1 cellular context compared by ENCODE assay signal in the genomic region with DNA sequence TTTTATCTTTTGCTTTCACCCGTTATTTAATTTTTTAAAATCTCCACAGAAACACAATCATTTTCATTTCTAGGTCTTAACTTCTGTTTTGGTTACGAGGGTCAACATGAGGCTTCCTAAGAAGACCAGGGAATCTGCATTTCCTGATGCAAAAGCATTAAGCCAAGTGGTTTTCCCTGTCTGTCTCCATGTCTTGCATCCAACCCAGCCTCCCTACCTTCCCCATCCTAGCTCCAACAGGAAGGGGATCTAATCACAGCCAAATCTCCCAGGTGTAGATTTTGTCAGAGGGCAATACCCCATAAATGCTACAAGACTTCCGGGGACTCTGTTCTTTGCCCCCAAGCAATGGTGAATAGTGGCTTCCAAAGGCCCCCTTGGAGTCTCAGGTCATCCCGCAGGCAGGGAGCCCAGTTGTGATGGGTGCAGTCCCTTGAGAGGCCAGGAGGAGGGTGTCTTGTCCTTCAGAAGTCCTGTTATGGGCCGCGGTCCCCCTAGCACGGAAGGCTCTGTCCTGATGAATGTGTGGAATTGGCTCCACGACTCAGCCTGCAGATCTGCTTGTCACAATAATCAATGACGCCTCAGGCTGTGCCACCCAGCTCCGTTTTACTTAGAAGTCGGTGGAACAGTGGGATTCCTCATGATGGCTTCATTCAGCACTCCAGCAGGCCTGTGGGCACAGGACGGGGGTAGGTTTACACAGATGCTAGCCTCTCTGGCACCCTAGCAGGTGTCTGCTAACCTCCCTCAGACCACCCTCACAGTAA.
TF ChIP-seq lines count a peak whose summit lies in the region.

No MANE protein-coding gene starts in this region.

TF ChIP-seq in GM12878, 131 proteins besides CTCF, POLR2A, EP300 and RAD21 (continued from another document):
- TF ChIP-seq, protein P1, sequence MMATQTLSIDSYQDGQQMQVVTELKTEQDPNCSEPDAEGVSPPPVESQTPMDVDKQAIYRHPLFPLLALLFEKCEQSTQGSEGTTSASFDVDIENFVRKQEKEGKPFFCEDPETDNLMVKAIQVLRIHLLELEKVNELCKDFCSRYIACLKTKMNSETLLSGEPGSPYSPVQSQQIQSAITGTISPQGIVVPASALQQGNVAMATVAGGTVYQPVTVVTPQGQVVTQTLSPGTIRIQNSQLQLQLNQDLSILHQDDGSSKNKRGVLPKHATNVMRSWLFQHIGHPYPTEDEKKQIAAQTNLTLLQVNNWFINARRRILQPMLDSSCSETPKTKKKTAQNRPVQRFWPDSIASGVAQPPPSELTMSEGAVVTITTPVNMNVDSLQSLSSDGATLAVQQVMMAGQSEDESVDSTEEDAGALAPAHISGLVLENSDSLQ (IDR thresholded peaks at IDR 0.05): no peak
- TF ChIP-seq, protein P2, sequence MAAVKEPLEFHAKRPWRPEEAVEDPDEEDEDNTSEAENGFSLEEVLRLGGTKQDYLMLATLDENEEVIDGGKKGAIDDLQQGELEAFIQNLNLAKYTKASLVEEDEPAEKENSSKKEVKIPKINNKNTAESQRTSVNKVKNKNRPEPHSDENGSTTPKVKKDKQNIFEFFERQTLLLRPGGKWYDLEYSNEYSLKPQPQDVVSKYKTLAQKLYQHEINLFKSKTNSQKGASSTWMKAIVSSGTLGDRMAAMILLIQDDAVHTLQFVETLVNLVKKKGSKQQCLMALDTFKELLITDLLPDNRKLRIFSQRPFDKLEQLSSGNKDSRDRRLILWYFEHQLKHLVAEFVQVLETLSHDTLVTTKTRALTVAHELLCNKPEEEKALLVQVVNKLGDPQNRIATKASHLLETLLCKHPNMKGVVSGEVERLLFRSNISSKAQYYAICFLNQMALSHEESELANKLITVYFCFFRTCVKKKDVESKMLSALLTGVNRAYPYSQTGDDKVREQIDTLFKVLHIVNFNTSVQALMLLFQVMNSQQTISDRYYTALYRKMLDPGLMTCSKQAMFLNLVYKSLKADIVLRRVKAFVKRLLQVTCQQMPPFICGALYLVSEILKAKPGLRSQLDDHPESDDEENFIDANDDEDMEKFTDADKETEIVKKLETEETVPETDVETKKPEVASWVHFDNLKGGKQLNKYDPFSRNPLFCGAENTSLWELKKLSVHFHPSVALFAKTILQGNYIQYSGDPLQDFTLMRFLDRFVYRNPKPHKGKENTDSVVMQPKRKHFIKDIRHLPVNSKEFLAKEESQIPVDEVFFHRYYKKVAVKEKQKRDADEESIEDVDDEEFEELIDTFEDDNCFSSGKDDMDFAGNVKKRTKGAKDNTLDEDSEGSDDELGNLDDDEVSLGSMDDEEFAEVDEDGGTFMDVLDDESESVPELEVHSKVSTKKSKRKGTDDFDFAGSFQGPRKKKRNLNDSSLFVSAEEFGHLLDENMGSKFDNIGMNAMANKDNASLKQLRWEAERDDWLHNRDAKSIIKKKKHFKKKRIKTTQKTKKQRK (IDR thresholded peaks at IDR 0.05; ENCODE audit: low read depth, low read length): no peak
- TF ChIP-seq IKZF1 (conservative IDR thresholded peaks at IDR 0.05) (no peak), CBX5 (IDR thresholded peaks at IDR 0.05; ENCODE audit: low read depth) (no peak), IRF4 (IDR thresholded peaks at IDR 0.05; ENCODE audit: low read depth, low read length) (no peak), DPF2 (IDR thresholded peaks at IDR 0.05) (no peak), TCF12 (IDR thresholded peaks at IDR 0.05; ENCODE audit: low read depth, low read length) (no peak), WRNIP1 (IDR thresholded peaks at IDR 0.05; ENCODE audit: borderline replicate concordance, low read depth, low read length) (no peak), MTA2 (IDR thresholded peaks at IDR 0.05; ENCODE audit: low read depth) (no peak), ATF7 (IDR thresholded peaks at IDR 0.05; ENCODE audit: low read depth) (no peak)
- TF ChIP-seq, protein P3, sequence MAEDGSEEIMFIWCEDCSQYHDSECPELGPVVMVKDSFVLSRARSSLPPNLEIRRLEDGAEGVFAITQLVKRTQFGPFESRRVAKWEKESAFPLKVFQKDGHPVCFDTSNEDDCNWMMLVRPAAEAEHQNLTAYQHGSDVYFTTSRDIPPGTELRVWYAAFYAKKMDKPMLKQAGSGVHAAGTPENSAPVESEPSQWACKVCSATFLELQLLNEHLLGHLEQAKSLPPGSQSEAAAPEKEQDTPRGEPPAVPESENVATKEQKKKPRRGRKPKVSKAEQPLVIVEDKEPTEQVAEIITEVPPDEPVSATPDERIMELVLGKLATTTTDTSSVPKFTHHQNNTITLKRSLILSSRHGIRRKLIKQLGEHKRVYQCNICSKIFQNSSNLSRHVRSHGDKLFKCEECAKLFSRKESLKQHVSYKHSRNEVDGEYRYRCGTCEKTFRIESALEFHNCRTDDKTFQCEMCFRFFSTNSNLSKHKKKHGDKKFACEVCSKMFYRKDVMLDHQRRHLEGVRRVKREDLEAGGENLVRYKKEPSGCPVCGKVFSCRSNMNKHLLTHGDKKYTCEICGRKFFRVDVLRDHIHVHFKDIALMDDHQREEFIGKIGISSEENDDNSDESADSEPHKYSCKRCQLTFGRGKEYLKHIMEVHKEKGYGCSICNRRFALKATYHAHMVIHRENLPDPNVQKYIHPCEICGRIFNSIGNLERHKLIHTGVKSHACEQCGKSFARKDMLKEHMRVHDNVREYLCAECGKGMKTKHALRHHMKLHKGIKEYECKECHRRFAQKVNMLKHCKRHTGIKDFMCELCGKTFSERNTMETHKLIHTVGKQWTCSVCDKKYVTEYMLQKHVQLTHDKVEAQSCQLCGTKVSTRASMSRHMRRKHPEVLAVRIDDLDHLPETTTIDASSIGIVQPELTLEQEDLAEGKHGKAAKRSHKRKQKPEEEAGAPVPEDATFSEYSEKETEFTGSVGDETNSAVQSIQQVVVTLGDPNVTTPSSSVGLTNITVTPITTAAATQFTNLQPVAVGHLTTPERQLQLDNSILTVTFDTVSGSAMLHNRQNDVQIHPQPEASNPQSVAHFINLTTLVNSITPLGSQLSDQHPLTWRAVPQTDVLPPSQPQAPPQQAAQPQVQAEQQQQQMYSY (CRISPR knock-in tag; IDR thresholded peaks at IDR 0.05): no peak
TF ChIP-seq in GM12878: peak in this region for 0.
